ENCODE assay signal across 35 cellular contexts in genomic region chr6:42152024-42152423, GRCh38. TPM values are rescaled to one million over a fixed set of nuclear protein-coding genes. Genes with fewer than 3 reads are reported as not detected.
"Had no signal": no experiment of that assay in that cellular context is flagged by ENCODE, and none has a peak within 500 bp of the region (broad histone marks: within the 10 kb centered on the region; RNA-seq: fewer than 3 reads in every experiment).

No MANE protein-coding gene starts in this region.

- DNase-seq: activated CD4-positive, alpha-beta memory T cell treated with anti-CD3 and anti-CD28 coated beads, Interleukin-2, amount 10 ng/mL, durations not matched to agents 7 days and 5 days; activated CD4-positive, alpha-beta T cell treated with anti-CD3 and anti-CD28 coated beads for 1 hour; activated CD4-positive, alpha-beta T cell treated with anti-CD3 and anti-CD28 coated beads for 4 hours; activated CD4-positive, alpha-beta T cell treated with anti-CD3 and anti-CD28 coated beads, Interleukin-2, amount 10 ng/mL, durations not matched to agents 7 days and 5 days; activated CD4-positive, alpha-beta T cell treated with anti-CD3 and anti-CD28 coated beads, Interleukin-2, amount 50 U/mL, for 4 hours; activated CD8-positive, alpha-beta memory T cell treated with anti-CD3 and anti-CD28 coated beads, Interleukin-2, amount 50 U/mL, for 48 hours; activated gamma-delta T cell; activated naive CD4-positive, alpha-beta T cell; activated naive CD4-positive, alpha-beta T cell treated with anti-CD3 and anti-CD28 coated beads, Interleukin-2, amount 10 ng/mL, durations not matched to agents 7 days and 5 days; activated naive CD8-positive, alpha-beta T cell treated with anti-CD3 and anti-CD28 coated beads, Interleukin-2, amount 10 ng/mL, durations not matched to agents 7 days and 5 days; activated T-cell treated with anti-CD3 and anti-CD28 coated beads for 4 hours; activated T-cell treated with anti-CD3 and anti-CD28 coated beads, Interleukin-2, amount 50 U/mL, for 24 hours; activated T-cell treated with anti-CD3 and anti-CD28 coated beads, Interleukin-2, amount 50 U/mL, for 72 hours; amniotic stem cell; anterior cingulate cortex; brain microvascular endothelial cell; dorsolateral prefrontal cortex; effector CD4-positive, alpha-beta T cell; effector memory CD8-positive, alpha-beta T cell; erythroblast; foreskin keratinocyte; gastrocnemius medialis; heart right ventricle; T-helper 17 cell; T1000 had no signal

- H3K4me3 Mint-ChIP-seq: activated CD4-positive, alpha-beta memory T cell treated with anti-CD3 and anti-CD28 coated beads, Interleukin-2, amount 10 ng/mL, durations not matched to agents 7 days and 5 days; activated CD4-positive, alpha-beta T cell treated with anti-CD3 and anti-CD28 coated beads, Interleukin-2, amount 10 ng/mL, durations not matched to agents 7 days and 5 days; activated naive CD4-positive, alpha-beta T cell treated with anti-CD3 and anti-CD28 coated beads, Interleukin-2, amount 10 ng/mL, durations not matched to agents 7 days and 5 days; activated naive CD8-positive, alpha-beta T cell treated with anti-CD3 and anti-CD28 coated beads, Interleukin-2, amount 10 ng/mL, durations not matched to agents 7 days and 5 days; activated T-cell treated with anti-CD3 and anti-CD28 coated beads, Interleukin-2, amount 50 U/mL, for 24 hours; activated T-cell treated with anti-CD3 and anti-CD28 coated beads, Interleukin-2, amount 50 U/mL, for 72 hours; central memory CD8-positive, alpha-beta T cell; dendritic cell treated with granulocyte-macrophage colony-stimulating factor and Interleukin-4, amounts not matched to agents 40 ng/mL and 50 ng/mL, for 4 days; effector memory CD8-positive, alpha-beta T cell; T-helper 17 cell; T-helper 2 cell treated with Interferon-gamma antibody and Interleukin-4, amounts not matched to agents 5 μg/mL and 100 μg/mL, for 36 hours had no signal

- H3K4me2 ChIP-seq: hepatocyte had no signal

- H3K9me3 Mint-ChIP-seq: activated CD4-positive, alpha-beta memory T cell treated with anti-CD3 and anti-CD28 coated beads, Interleukin-2, amount 10 ng/mL, durations not matched to agents 7 days and 5 days; activated CD4-positive, alpha-beta T cell treated with anti-CD3 and anti-CD28 coated beads, Interleukin-2, amount 10 ng/mL, durations not matched to agents 7 days and 5 days; activated naive CD4-positive, alpha-beta T cell treated with anti-CD3 and anti-CD28 coated beads, Interleukin-2, amount 10 ng/mL, durations not matched to agents 7 days and 5 days; activated naive CD4-positive, alpha-beta T cell treated with anti-CD3 and anti-CD28 coated beads, Interleukin-2, amount 50 U/mL, for 72 hours; activated naive CD8-positive, alpha-beta T cell treated with anti-CD3 and anti-CD28 coated beads, Interleukin-2, amount 10 ng/mL, durations not matched to agents 7 days and 5 days; activated T-cell treated with anti-CD3 and anti-CD28 coated beads, Interleukin-2, amount 50 U/mL, for 24 hours; activated T-cell treated with anti-CD3 and anti-CD28 coated beads, Interleukin-2, amount 50 U/mL, for 72 hours; central memory CD8-positive, alpha-beta T cell; dendritic cell treated with granulocyte-macrophage colony-stimulating factor and Interleukin-4, amounts not matched to agents 40 ng/mL and 50 ng/mL, for 4 days; effector memory CD8-positive, alpha-beta T cell; T-helper 2 cell treated with Interferon-gamma antibody and Interleukin-4, amounts not matched to agents 5 μg/mL and 100 μg/mL, for 36 hours had no signal

- H3K27ac ChIP-seq: brain microvascular endothelial cell, coronary artery, dorsolateral prefrontal cortex, esophagus muscularis mucosa, foreskin keratinocyte, gastrocnemius medialis, heart right ventricle, hepatocyte had no signal

- H3K27ac Mint-ChIP-seq: activated CD4-positive, alpha-beta memory T cell treated with anti-CD3 and anti-CD28 coated beads, Interleukin-2, amount 10 ng/mL, durations not matched to agents 7 days and 5 days; activated CD4-positive, alpha-beta T cell treated with anti-CD3 and anti-CD28 coated beads, Interleukin-2, amount 10 ng/mL, durations not matched to agents 7 days and 5 days; activated naive CD4-positive, alpha-beta T cell treated with anti-CD3 and anti-CD28 coated beads, Interleukin-2, amount 10 ng/mL, durations not matched to agents 7 days and 5 days; activated naive CD4-positive, alpha-beta T cell treated with anti-CD3 and anti-CD28 coated beads, Interleukin-2, amount 50 U/mL, for 72 hours; activated naive CD8-positive, alpha-beta T cell treated with anti-CD3 and anti-CD28 coated beads, Interleukin-2, amount 10 ng/mL, durations not matched to agents 7 days and 5 days; activated T-cell treated with anti-CD3 and anti-CD28 coated beads, Interleukin-2, amount 50 U/mL, for 24 hours; activated T-cell treated with anti-CD3 and anti-CD28 coated beads, Interleukin-2, amount 50 U/mL, for 72 hours; dendritic cell treated with granulocyte-macrophage colony-stimulating factor and Interleukin-4, amounts not matched to agents 40 ng/mL and 50 ng/mL, for 4 days; effector memory CD8-positive, alpha-beta T cell; T-helper 17 cell; T-helper 2 cell treated with Interferon-gamma antibody and Interleukin-4, amounts not matched to agents 5 μg/mL and 100 μg/mL, for 36 hours had no signal

- ATAC-seq: activated naive CD4-positive, alpha-beta T cell treated with anti-CD3 and anti-CD28 coated beads, Interleukin-2, amount 50 U/mL, for 72 hours; activated T-cell treated with anti-CD3 and anti-CD28 coated beads, Interleukin-2, amount 50 U/mL, for 72 hours; effector memory CD8-positive, alpha-beta T cell; gastrocnemius medialis; heart right ventricle; T-helper 17 cell had no signal

- H2AFZ ChIP-seq: hepatocyte had no signal

- H3K4me3 ChIP-seq: coronary artery, dorsolateral prefrontal cortex, esophagus muscularis mucosa, gastrocnemius medialis, heart right ventricle, hepatocyte had no signal

- H3K27me3 Mint-ChIP-seq: activated T-cell treated with anti-CD3 and anti-CD28 coated beads, Interleukin-2, amount 50 U/mL, for 24 hours; central memory CD8-positive, alpha-beta T cell had no signal

- H3K79me2 ChIP-seq: hepatocyte had no signal

- H3K36me3 ChIP-seq: brain microvascular endothelial cell, esophagus muscularis mucosa, gastrocnemius medialis, heart right ventricle had no signal

- H3K36me3 Mint-ChIP-seq: activated naive CD4-positive, alpha-beta T cell treated with anti-CD3 and anti-CD28 coated beads, Interleukin-2, amount 10 ng/mL, durations not matched to agents 7 days and 5 days; activated naive CD4-positive, alpha-beta T cell treated with anti-CD3 and anti-CD28 coated beads, Interleukin-2, amount 50 U/mL, for 72 hours; activated naive CD8-positive, alpha-beta T cell treated with anti-CD3 and anti-CD28 coated beads, Interleukin-2, amount 10 ng/mL, durations not matched to agents 7 days and 5 days had no signal

- H3K4me1 Mint-ChIP-seq: activated CD4-positive, alpha-beta memory T cell treated with anti-CD3 and anti-CD28 coated beads, Interleukin-2, amount 10 ng/mL, durations not matched to agents 7 days and 5 days; activated CD4-positive, alpha-beta T cell treated with anti-CD3 and anti-CD28 coated beads, Interleukin-2, amount 10 ng/mL, durations not matched to agents 7 days and 5 days; activated naive CD4-positive, alpha-beta T cell treated with anti-CD3 and anti-CD28 coated beads, Interleukin-2, amount 10 ng/mL, durations not matched to agents 7 days and 5 days; activated naive CD8-positive, alpha-beta T cell treated with anti-CD3 and anti-CD28 coated beads, Interleukin-2, amount 10 ng/mL, durations not matched to agents 7 days and 5 days; central memory CD8-positive, alpha-beta T cell had no signal

- H3K27me3 ChIP-seq: brain microvascular endothelial cell, esophagus muscularis mucosa, foreskin keratinocyte, gastrocnemius medialis, hepatocyte had no signal

- H3K4me1 ChIP-seq: esophagus muscularis mucosa, gastrocnemius medialis, heart right ventricle had no signal

RNA-seq across cellular contexts. Expression of gene C6orf132, which starts 9.6 kb away (rescaled TPM):
- total RNA-seq: cerebellum, T-helper 17 cell had no signal

RNA-seq across cellular contexts. Expression of gene GUCA1A, which starts 21.1 kb away (rescaled TPM):
- total RNA-seq: activated CD4-positive, alpha-beta memory T cell treated with anti-CD3 and anti-CD28 coated beads, Interleukin-2, amount 10 ng/mL, durations not matched to agents 7 days and 5 days; activated CD4-positive, alpha-beta T cell treated with anti-CD3 and anti-CD28 coated beads, Interleukin-2, amount 10 ng/mL, durations not matched to agents 7 days and 5 days; activated naive CD8-positive, alpha-beta T cell treated with anti-CD3 and anti-CD28 coated beads, Interleukin-2, amount 10 ng/mL, durations not matched to agents 7 days and 5 days; bronchial epithelial cell; cardiac septum; esophagus muscularis mucosa; foreskin keratinocyte; gastrocnemius medialis; heart right ventricle; T-helper 17 cell had no signal
- polyA plus RNA-seq: heart right ventricle had no signal

RNA-seq across cellular contexts. Expression of gene GUCA1B, which starts 42.7 kb away (rescaled TPM):
- polyA plus RNA-seq: hepatocyte had no signal
